ENCODE assay signal across 21 cellular contexts in the genomic region with DNA sequence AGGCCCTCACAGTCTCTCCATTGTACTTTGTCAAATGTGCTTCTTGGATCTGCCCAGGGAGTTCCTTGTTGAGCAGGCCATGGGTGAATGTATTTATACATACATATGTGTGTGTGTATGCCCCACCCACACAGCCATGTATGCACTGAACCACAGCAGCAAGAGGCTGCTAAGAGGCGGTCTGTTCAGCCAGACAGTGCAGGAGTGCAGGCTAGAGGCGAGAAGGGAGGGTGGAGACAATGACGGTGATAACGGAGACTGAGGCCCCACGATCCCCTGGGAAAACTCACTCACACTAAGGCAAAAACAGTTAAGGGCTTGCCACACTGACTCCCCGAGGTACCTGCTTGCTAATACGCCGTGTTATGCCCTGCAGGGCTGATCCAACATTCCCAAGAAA.
DNase-seq lines count a peak whose midpoint lies in the region; TF ChIP-seq lines count a peak whose summit lies in the region.
"Had no signal": no experiment of that assay in that cellular context is flagged by ENCODE, and none has a peak within 500 bp of the region (broad histone marks: within the 10 kb centered on the region; RNA-seq: fewer than 3 reads in every experiment).

No MANE protein-coding gene starts in this region.

- H3K27me3 ChIP-seq in BE2C (no peaks in the 10 kb centered on the region), dorsolateral prefrontal cortex (peaks cover 0 to 9% (median 0%) of the 10 kb centered on the region in 45 donors)
- H3K27me3 ChIP-seq: ovary, spleen, uterus had no signal

- H3K4me1 ChIP-seq in BE2C: peaks cover 4% of the 10 kb centered on the region; the same call in 1 of the 2 replicates
- H3K4me1 ChIP-seq: uterus had no signal

- H3K36me3 ChIP-seq in BE2C: no peaks in the 10 kb centered on the region
- H3K36me3 ChIP-seq: ovary, spleen, uterus had no signal

- H3K4me3 ChIP-seq in BE2C (ENCODE audit: low read depth, low read length) (no peak overlapping the region), dorsolateral prefrontal cortex (no peak overlapping the region)
- H3K4me3 ChIP-seq: GM23248, ovary, spleen, uterus had no signal

- peak overlapping the region; percentile 73 for H3K27ac ChIP-seq in VCaP
- no peak overlapping the region for H3K27ac ChIP-seq in dorsolateral prefrontal cortex
- H3K27ac ChIP-seq: GM23248, ovary, RWPE1, spleen, uterus, WERI-Rb-1 had no signal

- intact Hi-C loops in dorsolateral prefrontal cortex (cut with DNase I): no loop called here

- no peaks in the 10 kb centered on the region for H3K9me3 ChIP-seq in BE2C
- H3K9me3 ChIP-seq: ovary, SK-N-SH, uterus had no signal

- peak; percentile 69 for DNase-seq in BE2C
- DNase-seq in D341Med (ENCODE audit: low spot score): peak; percentile 67
- peak; percentile 81 for DNase-seq in NCI-H2171 treated with DMSO at 0.1 percent for 48 hours (lab: John Stamatoyannopoulos, UW)
- DNase-seq in activated CD4-positive, alpha-beta T cell treated with anti-CD3 and anti-CD28 coated beads for 48 hours: no peak
- no peak for DNase-seq in GDM1 (lab: John Stamatoyannopoulos, UW)
- DNase-seq in SHP77 treated with DMSO at 0.1 percent for 48 hours (lab: John Stamatoyannopoulos, UW): no peak
- DNase-seq in dorsolateral prefrontal cortex: no peak
- DNase-seq: activated CD4-positive, alpha-beta T cell treated with anti-CD3 and anti-CD28 coated beads, Interleukin-2, amount 50 U/mL, for 1 hour; aorta; CD4-positive, CD25-positive, alpha-beta regulatory T cell; DMS 273 treated with DMSO at 0.1 percent for 48 hours; GM23248; ovary; SK-N-SH; spleen; stimulated activated CD4-positive, alpha-beta T cell treated with anti-CD3 and anti-CD28 coated beads, Interleukin-2, amount 100 ng/mL, for 48 hours; stimulated activated naive B cell treated with anti-CD40 and anti-IgM and Interleukin-4, amounts not matched to agents 10 μg/mL and 1 μg/mL and 100 μg/mL, for 72 hours; uterus; WERI-Rb-1 had no signal

- TF ChIP-seq CTCF in BE2C (IDR thresholded peaks at IDR 0.05; ENCODE audit: low read depth, low read length) (no peak), VCaP (conservative IDR thresholded peaks at IDR 0.05) (0 out of 2 replicates have a peak, but pooled peaks have one; percentile 7), dorsolateral prefrontal cortex (IDR thresholded peaks at IDR 0.05 in 54 of 56, conservative IDR thresholded peaks at IDR 0.05 in 2 of 56; ENCODE audit: low read depth in 1 of 56, partially characterized antibody in 56 of 56) (no peak)

Comparison
In these comparisons a context has a peak if more than half of its experiments do, and no peak if none do; other contexts are left out.
1. DNase-seq: peak in BE2C (single experiment), D341Med (single experiment) and NCI-H2171 treated with DMSO at 0.1 percent for 48 hours (single experiment); none in activated CD4-positive, alpha-beta T cell treated with anti-CD3 and anti-CD28 coated beads for 48 hours (single experiment), GDM1 (single experiment), SHP77 treated with DMSO at 0.1 percent for 48 hours (single experiment) and dorsolateral prefrontal cortex (0 of 10).